Comparison of ENCODE assay signal across 36 cellular contexts in the genomic region with DNA sequence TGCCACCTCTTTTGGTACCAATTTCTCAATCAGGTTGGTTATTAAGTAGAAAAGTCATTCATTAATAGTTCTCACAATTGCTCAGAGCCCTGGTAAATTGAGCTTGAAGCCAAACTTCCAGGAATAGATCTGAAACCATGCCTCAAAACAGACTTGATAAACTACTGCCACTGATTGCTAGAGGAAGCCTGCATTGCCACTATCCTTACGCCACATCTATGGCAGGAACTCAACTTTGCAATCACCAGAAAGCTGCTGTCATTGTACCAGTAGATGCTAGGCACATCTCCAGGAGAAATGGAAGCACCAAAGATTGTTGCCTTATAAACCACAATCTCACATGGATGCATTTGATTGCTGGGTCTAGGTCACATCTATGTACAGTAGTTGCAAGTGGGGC. TPM values are rescaled to one million over a fixed set of nuclear protein-coding genes. Genes with fewer than 3 reads are reported as not detected.
"Had no signal": no experiment of that assay in that cellular context is flagged by ENCODE, and none has a peak within 500 bp of the region (broad histone marks: within the 10 kb centered on the region; RNA-seq: fewer than 3 reads in every experiment).

No MANE protein-coding gene starts in this region.

- H3K27me3 ChIP-seq: MG63 had no signal

- H3K4me3 ChIP-seq: MG63 had no signal

- H3K27ac ChIP-seq: KMS-11 had no signal

- DNase-seq: Karpas-422, Kasumi-1, KG1, MG63, MM.1S, MV-4-11, NCI-H1048, NCI-H1092, NCI-H1092 treated with DMSO at 0.1 percent for 48 hours, NCI-H1105, NCI-H1105 treated with DMSO at 0.1 percent for 48 hours, NCI-H1417, NCI-H1417 treated with DMSO at 0.1 percent for 48 hours, NCI-H1436, NCI-H1436 treated with DMSO at 0.1 percent for 48 hours, NCI-H146, NCI-H1694, NCI-H1694 treated with DMSO at 0.1 percent for 48 hours, NCI-H187, NCI-H187 treated with DMSO at 0.1 percent for 48 hours, NCI-H1930, NCI-H2029, NCI-H2029 treated with DMSO at 0.1 percent for 48 hours, NCI-H2081, NCI-H2081 treated with DMSO at 0.1 percent for 48 hours, NCI-H2107, NCI-H2171, NCI-H2171 treated with DMSO at 0.1 percent for 48 hours, NCI-H2227 treated with DMSO at 0.1 percent for 48 hours, NCI-H226, NCI-H345, NCI-H446, NCI-H446 treated with DMSO at 0.1 percent for 48 hours had no signal

- H3K36me3 ChIP-seq: MG63 had no signal

- H3K9me3 ChIP-seq: MG63 had no signal

RNA-seq across cellular contexts. Expression of gene TSPAN7, which starts 21.6 kb away (rescaled TPM):
- total RNA-seq: M059J, MCF 10A had no signal
